22 cellular contexts compared by ENCODE assay signal in the genomic region with DNA sequence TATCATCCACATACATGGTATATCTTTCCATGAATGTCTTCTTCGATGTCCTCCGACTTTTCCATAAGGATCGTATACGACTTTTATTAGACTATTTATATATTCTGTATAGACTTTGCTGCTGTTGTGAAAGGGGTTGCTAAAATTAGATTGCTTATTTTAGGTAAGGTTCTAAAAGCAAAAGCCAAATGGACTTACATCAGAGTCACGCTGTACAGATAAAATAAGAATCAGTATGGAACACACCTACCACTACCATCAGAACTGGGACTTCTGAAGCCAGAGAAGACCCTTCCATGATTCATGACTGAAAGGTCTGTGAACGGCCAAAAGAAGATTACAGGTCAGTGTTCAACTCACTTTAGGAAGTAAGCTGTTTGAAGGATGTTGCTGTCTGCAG. TPM values are rescaled to one million over a fixed set of nuclear protein-coding genes. Genes with fewer than 3 reads are reported as not detected.
DNase-seq lines count a peak whose midpoint lies in the region; ATAC-seq, FAIRE-seq and TF ChIP-seq lines count a peak whose summit lies in the region.
"Had no signal": no experiment of that assay in that cellular context is flagged by ENCODE, and none has a peak within 500 bp of the region (broad histone marks: within the 10 kb centered on the region; RNA-seq: fewer than 3 reads in every experiment).

No MANE protein-coding gene starts in this region.

- H3K4me1 ChIP-seq in A549, result peaks cover 18% of the 10 kb centered on the region
- peaks cover 68% of the 10 kb centered on the region for H3K4me1 ChIP-seq in Loucy (ENCODE audit: insufficient read depth, low read length, poor library complexity, severe bottlenecking)
- no peaks in the 10 kb centered on the region for H3K4me1 ChIP-seq in right cardiac atrium (ENCODE audit: control insufficient read depth, insufficient read depth, low read length)
- H3K4me1 ChIP-seq in skeletal muscle tissue (ENCODE audit: control insufficient read depth in 3 of 3, insufficient read depth in 3 of 3, low read length in 3 of 3), result peaks cover 0 to 25% (median 18%) of the 10 kb centered on the region in 3 donors
- H3K4me1 ChIP-seq in effector memory CD4-positive, alpha-beta T cell (ENCODE audit: control insufficient read depth, insufficient read depth, low read length, poor library complexity, severe bottlenecking), result peaks cover 5% of the 10 kb centered on the region

- DNase-seq in A549 (ENCODE audit: low read depth in 1 of 2, low spot score in 1 of 2) (no peak), right cardiac atrium (no peak), DMS 273 treated with DMSO at 0.1 percent for 48 hours (lab: John Stamatoyannopoulos, UW) (no peak)
- no peak for DNase-seq in effector memory CD4-positive, alpha-beta T cell
- DNase-seq: AML-193; Caco-2; CD4-positive, alpha-beta T cell; DMS153; DMS79; GDM1; HCEC 1CT had no signal

- 89% methylated on average over 6 of the region's 6 CpGs for WGBS in A549 (ENCODE audit: missing lambda C conversion rate)
- 78% methylated on average over 6 of the region's 6 CpGs for WGBS in right cardiac atrium

- TF ChIP-seq EP300 in A549 (IDR thresholded peaks at IDR 0.05), result no peak

- no peak for TF ChIP-seq RAD21 in A549 (conservative IDR thresholded peaks at IDR 0.05 in 1 of 2, IDR thresholded peaks at IDR 0.05 in 1 of 2)

- no peak overlapping the region for H3K27ac ChIP-seq in A549
- peak overlapping the region; percentile 51 for H3K27ac ChIP-seq in right cardiac atrium (ENCODE audit: low read length)
- peak overlapping the region; percentile 68 for H3K27ac ChIP-seq in skeletal muscle tissue (ENCODE audit: low read depth, low read length)
- H3K27ac ChIP-seq in effector memory CD4-positive, alpha-beta T cell (ENCODE audit: insufficient read depth, low read length, poor library complexity, severe bottlenecking), result no peak overlapping the region
- H3K27ac ChIP-seq: C4-2B, HL-60 had no signal

- H3K36me3 ChIP-seq in Loucy (ENCODE audit: insufficient read depth, low read length) (peaks cover 19% of the 10 kb centered on the region; the same call in 1 of the 2 replicates), skeletal muscle tissue (ENCODE audit: control insufficient read depth in 3 of 3, insufficient read depth in 3 of 3, low read length in 3 of 3) (peaks cover 2 to 5% (median 4%) of the 10 kb centered on the region in 3 donors)
- no peaks in the 10 kb centered on the region for H3K36me3 ChIP-seq in effector memory CD4-positive, alpha-beta T cell (ENCODE audit: control insufficient read depth, insufficient read depth, low read length)

- no peak overlapping the region for H2AFZ ChIP-seq in Loucy (ENCODE audit: low read length)
- H2AFZ ChIP-seq: GM23338 had no signal

- CTCF ChIA-PET in A549 (lab: Yijun Ruan, JAX), result interaction anchor here (1.1 to 1.3 kb wide), 3 partner anchors 10 to 68 kb away, joined by 3 to 6 read pairs (median 5); no protein-coding TSS in a partner anchor

- peak; percentile 82 for FAIRE-seq in A549 (lab: Jason Lieb, UNC)
- FAIRE-seq: A204.1, D721Med, GM12892, GM18507, H54 had no signal

- no peak overlapping the region for H3K4me2 ChIP-seq in A549
- H3K4me2 ChIP-seq in Loucy (ENCODE audit: low read depth, low read length, poor library complexity, severe bottlenecking), result peak overlapping the region; percentile 11
- H3K4me2 ChIP-seq: GM23338 had no signal

- peaks cover 3% of the 10 kb centered on the region for H3F3A ChIP-seq in Loucy (ENCODE audit: low read depth)

- H3K4me3 ChIP-seq in A549 (no peak overlapping the region), Loucy (ENCODE audit: low read length, poor library complexity, severe bottlenecking) (no peak overlapping the region), right cardiac atrium (ENCODE audit: low read length) (no peak overlapping the region), skeletal muscle tissue (ENCODE audit: low read length in 3 of 3) (peak overlapping the region; percentile 71 to 81 (median 76))
- H3K4me3 ChIP-seq in effector memory CD4-positive, alpha-beta T cell (ENCODE audit: insufficient read depth, low read depth, low read length, poor library complexity, severe bottlenecking), result no peak overlapping the region
- H3K4me3 ChIP-seq: GM23338 had no signal

- H3K79me2 ChIP-seq in Loucy (ENCODE audit: insufficient read depth, low read length), result peaks cover 99% of the 10 kb centered on the region

- H4K20me1 ChIP-seq in Loucy (ENCODE audit: insufficient read depth, low read length, poor library complexity, severe bottlenecking), result peaks cover 85% of the 10 kb centered on the region

- no peak for TF ChIP-seq CTCF in A549 (IDR thresholded peaks at IDR 0.05)
- no peak for TF ChIP-seq CTCF in Loucy (conservative IDR thresholded peaks at IDR 0.05; ENCODE audit: low read length)

- TF ChIP-seq POLR2A in A549 (IDR thresholded peaks at IDR 0.05; ENCODE audit: low read length), result no peak

- no peaks in the 10 kb centered on the region for H3K9me3 ChIP-seq in A549
- H3K9me3 ChIP-seq in Loucy (ENCODE audit: insufficient read depth, low read depth, low read length), result no peaks in the 10 kb centered on the region
- H3K9me3 ChIP-seq in right cardiac atrium (ENCODE audit: control insufficient read depth, low read length), result no peaks in the 10 kb centered on the region
- no peaks in the 10 kb centered on the region for H3K9me3 ChIP-seq in skeletal muscle tissue (ENCODE audit: control insufficient read depth in 3 of 3, low read length in 3 of 3)
- H3K9me3 ChIP-seq in effector memory CD4-positive, alpha-beta T cell (ENCODE audit: control insufficient read depth, low read length), result no peaks in the 10 kb centered on the region
- H3K9me3 ChIP-seq: Caco-2 had no signal

- H3K9ac ChIP-seq in Loucy (ENCODE audit: low read depth, low read length, poor library complexity, severe bottlenecking), result no peak overlapping the region
- H3K9ac ChIP-seq in skeletal muscle tissue (ENCODE audit: low read depth in 1 of 3, low read length in 3 of 3), result peak overlapping the region; percentile 52 to 75 (median 55)

- H3K27me3 ChIP-seq in Loucy (ENCODE audit: insufficient read depth, low read length, poor library complexity, severe bottlenecking), result no peaks in the 10 kb centered on the region
- H3K27me3 ChIP-seq in right cardiac atrium (ENCODE audit: control insufficient read depth, insufficient read depth), result no peaks in the 10 kb centered on the region
- no peaks in the 10 kb centered on the region for H3K27me3 ChIP-seq in skeletal muscle tissue (ENCODE audit: control insufficient read depth in 3 of 3, insufficient read depth in 3 of 3, low read length in 3 of 3)
- no peaks in the 10 kb centered on the region for H3K27me3 ChIP-seq in effector memory CD4-positive, alpha-beta T cell (replicated peaks; ENCODE audit: control insufficient read depth, insufficient read depth, low read length, poor library complexity, severe bottlenecking)

- no peaks in the 10 kb centered on the region for H3K9me2 ChIP-seq in Loucy (replicated peaks; ENCODE audit: low read depth, low read length)

- ATAC-seq in A549 (no peak), right cardiac atrium (no peak)
- ATAC-seq: GM23338 had no signal

- POLR2A ChIA-PET in A549 (lab: Yijun Ruan, JAX), result no interaction called here

- intact Hi-C loops in right cardiac atrium (cut with DNase I), result no loop called here

TF ChIP-seq in A549, 52 proteins besides CTCF, POLR2A, EP300 and RAD21 (continues in another document):
- no peak for TF ChIP-seq RCOR1 (IDR thresholded peaks at IDR 0.05; ENCODE audit: low read depth, low read length)
- TF ChIP-seq, protein P1, sequence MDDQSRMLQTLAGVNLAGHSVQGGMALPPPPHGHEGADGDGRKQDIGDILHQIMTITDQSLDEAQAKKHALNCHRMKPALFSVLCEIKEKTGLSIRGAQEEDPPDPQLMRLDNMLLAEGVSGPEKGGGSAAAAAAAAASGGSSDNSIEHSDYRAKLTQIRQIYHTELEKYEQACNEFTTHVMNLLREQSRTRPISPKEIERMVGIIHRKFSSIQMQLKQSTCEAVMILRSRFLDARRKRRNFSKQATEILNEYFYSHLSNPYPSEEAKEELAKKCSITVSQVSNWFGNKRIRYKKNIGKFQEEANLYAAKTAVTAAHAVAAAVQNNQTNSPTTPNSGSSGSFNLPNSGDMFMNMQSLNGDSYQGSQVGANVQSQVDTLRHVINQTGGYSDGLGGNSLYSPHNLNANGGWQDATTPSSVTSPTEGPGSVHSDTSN (IDR thresholded peaks at IDR 0.05), result no peak

RNA-seq across cellular contexts. Expression of a gene that starts 8.9 kb away (rescaled TPM):
- polyA plus RNA-seq in A549 (2011; rRNA removed) (60.8 and 62.1 TPM in 2 replicates), A549 (2017; fragmentation: RNase III; extraction: RNeasy Plus Mini Kit Qiagen cat#74134 plus additional on column Dnase treatment) (23.1 to 23.7 TPM (median 23.1 TPM) in 3 replicates), right cardiac atrium (8.4 TPM)
- 28.2 and 30.5 TPM in 2 replicates for polyA plus RNA-seq in A549 (2012; cell fraction: cytosol; rRNA removed)
- polyA plus RNA-seq in A549 (2012; cell fraction: nucleus; rRNA removed), result 38.1 and 46.2 TPM in 2 replicates
- polyA minus RNA-seq in A549 (2011; rRNA and poly(A)+ RNA removed), result 58.2 and 61.0 TPM in 2 replicates
- total RNA-seq in right cardiac atrium (10 to 100 TPM; 16.0 to 27.9 (median 23.0) TPM), skeletal muscle tissue (19.3 TPM)

RNA-seq across cellular contexts. Expression of a gene that starts 9.6 kb away (rescaled TPM):
- polyA plus RNA-seq in A549 (2011; rRNA removed), result 0.17 and 0.20 TPM in 2 replicates
- polyA plus RNA-seq in A549 (2012; cell fraction: cytosol; rRNA removed), result 0.20 and 0.32 TPM in 2 replicates
- 0.20 and 0.29 TPM in 2 replicates for polyA plus RNA-seq in A549 (2012; cell fraction: nucleus; rRNA removed)
- polyA plus RNA-seq in A549 (2017; fragmentation: RNase III; extraction: RNeasy Plus Mini Kit Qiagen cat#74134 plus additional on column Dnase treatment), result 0.30 to 0.46 TPM (median 0.41 TPM) in 3 replicates
- polyA minus RNA-seq in A549 (2011; rRNA and poly(A)+ RNA removed), result 0.24 and 0.41 TPM in 2 replicates
- total RNA-seq in right cardiac atrium, result 1 to 10 TPM; 1.7 to 6.6 (median 3.8) TPM
- polyA plus RNA-seq in right cardiac atrium, result 1.2 TPM
- total RNA-seq in skeletal muscle tissue, result 0.52 TPM
- polyA plus RNA-seq: GM23338 had no signal

RNA-seq across cellular contexts. Expression of a gene that starts 25.5 kb away (rescaled TPM):
- polyA plus RNA-seq in A549 (2011; rRNA removed), result 28.3 and 32.6 TPM in 2 replicates
- 17.3 and 28.0 TPM in 2 replicates for polyA plus RNA-seq in A549 (2012; cell fraction: cytosol; rRNA removed)
- 17.5 and 20.1 TPM in 2 replicates for polyA plus RNA-seq in A549 (2012; cell fraction: nucleus; rRNA removed)
- 30.1 to 31.1 TPM (median 30.5 TPM) in 3 replicates for polyA plus RNA-seq in A549 (2017; fragmentation: RNase III; extraction: RNeasy Plus Mini Kit Qiagen cat#74134 plus additional on column Dnase treatment)
- 14.6 and 19.4 TPM in 2 replicates for polyA minus RNA-seq in A549 (2011; rRNA and poly(A)+ RNA removed)
- total RNA-seq in right cardiac atrium, result 10 to 100 TPM in 3 of 4 donors, 1 to 10 TPM in 1; 9.3 to 16.9 (median 14.0) TPM
- polyA plus RNA-seq in right cardiac atrium, result 12.3 TPM
- total RNA-seq in skeletal muscle tissue, result 6.3 TPM

RNA-seq across cellular contexts. Expression of a gene that starts 53.5 kb away (rescaled TPM):
- polyA plus RNA-seq in A549 (2011; rRNA removed) (0.19 and 0.20 TPM in 2 replicates), A549 (2017; fragmentation: RNase III; extraction: RNeasy Plus Mini Kit Qiagen cat#74134 plus additional on column Dnase treatment) (0.21 to 0.53 TPM (median 0.34 TPM) in 3 replicates), right cardiac atrium (not detected)
- 0.05 and 0.13 TPM in 2 replicates for polyA plus RNA-seq in A549 (2012; cell fraction: cytosol; rRNA removed)
- 0.11 and 0.24 TPM in 2 replicates for polyA plus RNA-seq in A549 (2012; cell fraction: nucleus; rRNA removed)
- polyA minus RNA-seq in A549 (2011; rRNA and poly(A)+ RNA removed), result 0.10 and 0.12 TPM in 2 replicates
- total RNA-seq in right cardiac atrium (1 to 10 TPM in 1 of 4 donors, under 1 TPM in 3; 0.06 to 1.0 (median 0.13) TPM), skeletal muscle tissue (1.6 TPM)
- polyA plus RNA-seq: BJ had no signal

Comparison
In these comparisons a context has a peak if more than half of its experiments do, and no peak if none do; other contexts are left out.
1. H3K27ac ChIP-seq: peak in right cardiac atrium (single experiment) and skeletal muscle tissue (single experiment); none in A549 (0 of 2) and effector memory CD4-positive, alpha-beta T cell (single experiment).
2. H3K4me3 ChIP-seq: peak in skeletal muscle tissue (3 of 3); none in A549 (single experiment), Loucy (single experiment), right cardiac atrium (single experiment) and effector memory CD4-positive, alpha-beta T cell (single experiment).